ENCODE assay signal across 15 cellular contexts in genomic region chr9:116985636-116986414, GRCh38.
"Had no signal": no experiment of that assay in that cellular context is flagged by ENCODE, and none has a peak within 500 bp of the region (broad histone marks: within the 10 kb centered on the region; RNA-seq: fewer than 3 reads in every experiment).

No MANE protein-coding gene starts in this region.

- H3K27me3 ChIP-seq: ascending aorta, esophagus squamous epithelium, stomach, testis, upper lobe of right lung had no signal

- H3K4me3 ChIP-seq: ascending aorta, esophagus squamous epithelium, stomach, testis, upper lobe of right lung had no signal

- H3K9me3 ChIP-seq: ascending aorta, esophagus squamous epithelium, stomach, testis, upper lobe of right lung had no signal

- DNase-seq: activated CD4-positive, alpha-beta T cell treated with anti-CD3 and anti-CD28 coated beads, Interleukin-2, amount 10 ng/mL, durations not matched to agents 7 days and 5 days; activated CD8-positive, alpha-beta memory T cell treated with anti-CD3 and anti-CD28 coated beads, Interleukin-2, amount 50 U/mL, for 4 hours; activated effector memory CD4-positive, alpha-beta T cell treated with Interleukin-2 at 50 U/mL for 16 hours; activated naive CD4-positive, alpha-beta T cell treated with anti-CD3 and anti-CD28 coated beads, Interleukin-2, amount 10 ng/mL, durations not matched to agents 7 days and 5 days; activated naive CD8-positive, alpha-beta T cell treated with anti-CD3 and anti-CD28 coated beads, Interleukin-2, amount 50 U/mL, for 24 hours; activated T-cell treated with anti-CD3 and anti-CD28 coated beads, Interleukin-2, amount 50 U/mL, for 4 hours; effector memory CD8-positive, alpha-beta T cell; esophagus squamous epithelium; mesenchymal stem cell; naive thymus-derived CD4-positive, alpha-beta T cell; stimulated activated CD4-positive, alpha-beta T cell treated with anti-CD3 and anti-CD28 coated beads, Interleukin-4, amount 100 ng/mL, for 24 hours; stomach; testis; upper lobe of right lung had no signal

- H3K36me3 ChIP-seq: ascending aorta, esophagus squamous epithelium, stomach, upper lobe of right lung had no signal

- H3K27ac ChIP-seq: ascending aorta, esophagus squamous epithelium, stomach, testis, upper lobe of right lung had no signal

- H3K4me1 ChIP-seq: ascending aorta, esophagus squamous epithelium, stomach, testis, upper lobe of right lung had no signal
